In genomic region chr2:26890341-26891000, GRCh38 we compare ENCODE assay signal across 1 cellular context.
TF ChIP-seq lines count a peak whose summit lies in the region.

No MANE protein-coding gene starts in this region.

TF ChIP-seq in SK-N-SH, 30 proteins besides CTCF, POLR2A, EP300 and RAD21 (continued from another document):
- no peak for TF ChIP-seq REST (IDR thresholded peaks at IDR 0.05; ENCODE audit: low read depth, low read length)
TF ChIP-seq in SK-N-SH: peak in this region for 0.
